In genomic region chr20:48594533-48594932, GRCh38 we compare ENCODE assay signal across 24 cellular contexts.
"Had no signal": no experiment of that assay in that cellular context is flagged by ENCODE, and none has a peak within 500 bp of the region (broad histone marks: within the 10 kb centered on the region; RNA-seq: fewer than 3 reads in every experiment).

No MANE protein-coding gene starts in this region.

- H3K4me3 ChIP-seq: adrenal gland, MG63 had no signal

- H3K9me3 ChIP-seq: adrenal gland, MG63 had no signal

- H3K27me3 ChIP-seq: adrenal gland, MG63 had no signal

- H3K4me1 Mint-ChIP-seq: activated CD8-positive, alpha-beta memory T cell treated with anti-CD3 and anti-CD28 coated beads, Interleukin-2, amount 10 ng/mL, durations not matched to agents 7 days and 5 days; activated naive CD8-positive, alpha-beta T cell treated with anti-CD3 and anti-CD28 coated beads, Interleukin-2, amount 10 ng/mL, durations not matched to agents 7 days and 5 days had no signal

- H3K4me1 ChIP-seq: adrenal gland had no signal

- H3K9me3 Mint-ChIP-seq: activated naive CD8-positive, alpha-beta T cell treated with anti-CD3 and anti-CD28 coated beads, Interleukin-2, amount 10 ng/mL, durations not matched to agents 7 days and 5 days; activated T-cell treated with anti-CD3 and anti-CD28 coated beads, Interleukin-2, amount 50 U/mL, for 4 hours; T-helper 1 cell treated with Interleukin-12 subunit alpha and Interleukin-12 subunit beta and Interleukin-4 antibody, amounts not matched to agents 30 μg/mL and 1 μg/mL, for 36 hours had no signal

- H3K27ac ChIP-seq: adrenal gland had no signal

- ATAC-seq: activated CD8-positive, alpha-beta memory T cell treated with anti-CD3 and anti-CD28 coated beads, Interleukin-2, amount 10 ng/mL, durations not matched to agents 7 days and 5 days; activated T-cell treated with anti-CD3 and anti-CD28 coated beads, Interleukin-2, amount 50 U/mL, for 4 hours; Panc1; WTC11 had no signal

- H3K27ac Mint-ChIP-seq: activated CD8-positive, alpha-beta memory T cell treated with anti-CD3 and anti-CD28 coated beads, Interleukin-2, amount 10 ng/mL, durations not matched to agents 7 days and 5 days; activated naive CD8-positive, alpha-beta T cell treated with anti-CD3 and anti-CD28 coated beads, Interleukin-2, amount 10 ng/mL, durations not matched to agents 7 days and 5 days; T-helper 1 cell treated with Interleukin-12 subunit alpha and Interleukin-12 subunit beta and Interleukin-4 antibody, amounts not matched to agents 30 μg/mL and 1 μg/mL, for 36 hours; WTC11 had no signal

- H3K36me3 Mint-ChIP-seq: activated CD8-positive, alpha-beta memory T cell treated with anti-CD3 and anti-CD28 coated beads, Interleukin-2, amount 10 ng/mL, durations not matched to agents 7 days and 5 days; activated naive CD8-positive, alpha-beta T cell treated with anti-CD3 and anti-CD28 coated beads, Interleukin-2, amount 10 ng/mL, durations not matched to agents 7 days and 5 days; WTC11 had no signal

- H3K36me3 ChIP-seq: adrenal gland, MG63 had no signal

- DNase-seq: activated CD4-positive, alpha-beta T cell treated with anti-CD3 and anti-CD28 coated beads for 48 hours; activated CD4-positive, alpha-beta T cell treated with anti-CD3 and anti-CD28 coated beads, Interleukin-2, amount 50 U/mL, for 4 hours; activated CD8-positive, alpha-beta memory T cell treated with anti-CD3 and anti-CD28 coated beads, Interleukin-2, amount 10 ng/mL, durations not matched to agents 7 days and 5 days; activated naive CD4-positive, alpha-beta T cell treated with anti-CD3 and anti-CD28 coated beads, Interleukin-2, amount 50 U/mL, for 16 hours; activated naive CD8-positive, alpha-beta T cell treated with anti-CD3 and anti-CD28 coated beads, Interleukin-2, amount 10 ng/mL, durations not matched to agents 7 days and 5 days; activated T-cell treated with anti-CD3 and anti-CD28 coated beads, Interleukin-2, amount 50 U/mL, for 4 hours; adrenal gland; anterior cingulate cortex; caudate nucleus; MG63; MV-4-11; NCI-H1092 treated with DMSO at 0.1 percent for 48 hours; NCI-H1417 treated with DMSO at 0.1 percent for 48 hours; NCI-H1694 treated with DMSO at 0.1 percent for 48 hours; NCI-H2029 treated with DMSO at 0.1 percent for 48 hours; NCI-H446; NCI-H526; NCI-H774; NK-92 treated with Interleukin-12 subunit alpha and Interleukin-12 subunit beta, amount 100 ng/mL, for 24 hours; OCI-M1; SHP77 treated with DMSO at 0.1 percent for 48 hours had no signal

- H3K4me3 Mint-ChIP-seq: activated CD8-positive, alpha-beta memory T cell treated with anti-CD3 and anti-CD28 coated beads, Interleukin-2, amount 10 ng/mL, durations not matched to agents 7 days and 5 days; activated naive CD8-positive, alpha-beta T cell treated with anti-CD3 and anti-CD28 coated beads, Interleukin-2, amount 10 ng/mL, durations not matched to agents 7 days and 5 days; activated T-cell treated with anti-CD3 and anti-CD28 coated beads, Interleukin-2, amount 50 U/mL, for 4 hours; T-helper 1 cell treated with Interleukin-12 subunit alpha and Interleukin-12 subunit beta and Interleukin-4 antibody, amounts not matched to agents 30 μg/mL and 1 μg/mL, for 36 hours; WTC11 had no signal
